Comparison of ENCODE assay signal across 1 cellular context in genomic region chr11:15499684-15500083, GRCh38.
TF ChIP-seq lines count a peak whose summit lies in the region.

No MANE protein-coding gene starts in this region.

TF ChIP-seq in H1, 55 proteins besides CTCF, POLR2A, EP300 and RAD21 (continued from another document):
- TF ChIP-seq, protein P1, sequence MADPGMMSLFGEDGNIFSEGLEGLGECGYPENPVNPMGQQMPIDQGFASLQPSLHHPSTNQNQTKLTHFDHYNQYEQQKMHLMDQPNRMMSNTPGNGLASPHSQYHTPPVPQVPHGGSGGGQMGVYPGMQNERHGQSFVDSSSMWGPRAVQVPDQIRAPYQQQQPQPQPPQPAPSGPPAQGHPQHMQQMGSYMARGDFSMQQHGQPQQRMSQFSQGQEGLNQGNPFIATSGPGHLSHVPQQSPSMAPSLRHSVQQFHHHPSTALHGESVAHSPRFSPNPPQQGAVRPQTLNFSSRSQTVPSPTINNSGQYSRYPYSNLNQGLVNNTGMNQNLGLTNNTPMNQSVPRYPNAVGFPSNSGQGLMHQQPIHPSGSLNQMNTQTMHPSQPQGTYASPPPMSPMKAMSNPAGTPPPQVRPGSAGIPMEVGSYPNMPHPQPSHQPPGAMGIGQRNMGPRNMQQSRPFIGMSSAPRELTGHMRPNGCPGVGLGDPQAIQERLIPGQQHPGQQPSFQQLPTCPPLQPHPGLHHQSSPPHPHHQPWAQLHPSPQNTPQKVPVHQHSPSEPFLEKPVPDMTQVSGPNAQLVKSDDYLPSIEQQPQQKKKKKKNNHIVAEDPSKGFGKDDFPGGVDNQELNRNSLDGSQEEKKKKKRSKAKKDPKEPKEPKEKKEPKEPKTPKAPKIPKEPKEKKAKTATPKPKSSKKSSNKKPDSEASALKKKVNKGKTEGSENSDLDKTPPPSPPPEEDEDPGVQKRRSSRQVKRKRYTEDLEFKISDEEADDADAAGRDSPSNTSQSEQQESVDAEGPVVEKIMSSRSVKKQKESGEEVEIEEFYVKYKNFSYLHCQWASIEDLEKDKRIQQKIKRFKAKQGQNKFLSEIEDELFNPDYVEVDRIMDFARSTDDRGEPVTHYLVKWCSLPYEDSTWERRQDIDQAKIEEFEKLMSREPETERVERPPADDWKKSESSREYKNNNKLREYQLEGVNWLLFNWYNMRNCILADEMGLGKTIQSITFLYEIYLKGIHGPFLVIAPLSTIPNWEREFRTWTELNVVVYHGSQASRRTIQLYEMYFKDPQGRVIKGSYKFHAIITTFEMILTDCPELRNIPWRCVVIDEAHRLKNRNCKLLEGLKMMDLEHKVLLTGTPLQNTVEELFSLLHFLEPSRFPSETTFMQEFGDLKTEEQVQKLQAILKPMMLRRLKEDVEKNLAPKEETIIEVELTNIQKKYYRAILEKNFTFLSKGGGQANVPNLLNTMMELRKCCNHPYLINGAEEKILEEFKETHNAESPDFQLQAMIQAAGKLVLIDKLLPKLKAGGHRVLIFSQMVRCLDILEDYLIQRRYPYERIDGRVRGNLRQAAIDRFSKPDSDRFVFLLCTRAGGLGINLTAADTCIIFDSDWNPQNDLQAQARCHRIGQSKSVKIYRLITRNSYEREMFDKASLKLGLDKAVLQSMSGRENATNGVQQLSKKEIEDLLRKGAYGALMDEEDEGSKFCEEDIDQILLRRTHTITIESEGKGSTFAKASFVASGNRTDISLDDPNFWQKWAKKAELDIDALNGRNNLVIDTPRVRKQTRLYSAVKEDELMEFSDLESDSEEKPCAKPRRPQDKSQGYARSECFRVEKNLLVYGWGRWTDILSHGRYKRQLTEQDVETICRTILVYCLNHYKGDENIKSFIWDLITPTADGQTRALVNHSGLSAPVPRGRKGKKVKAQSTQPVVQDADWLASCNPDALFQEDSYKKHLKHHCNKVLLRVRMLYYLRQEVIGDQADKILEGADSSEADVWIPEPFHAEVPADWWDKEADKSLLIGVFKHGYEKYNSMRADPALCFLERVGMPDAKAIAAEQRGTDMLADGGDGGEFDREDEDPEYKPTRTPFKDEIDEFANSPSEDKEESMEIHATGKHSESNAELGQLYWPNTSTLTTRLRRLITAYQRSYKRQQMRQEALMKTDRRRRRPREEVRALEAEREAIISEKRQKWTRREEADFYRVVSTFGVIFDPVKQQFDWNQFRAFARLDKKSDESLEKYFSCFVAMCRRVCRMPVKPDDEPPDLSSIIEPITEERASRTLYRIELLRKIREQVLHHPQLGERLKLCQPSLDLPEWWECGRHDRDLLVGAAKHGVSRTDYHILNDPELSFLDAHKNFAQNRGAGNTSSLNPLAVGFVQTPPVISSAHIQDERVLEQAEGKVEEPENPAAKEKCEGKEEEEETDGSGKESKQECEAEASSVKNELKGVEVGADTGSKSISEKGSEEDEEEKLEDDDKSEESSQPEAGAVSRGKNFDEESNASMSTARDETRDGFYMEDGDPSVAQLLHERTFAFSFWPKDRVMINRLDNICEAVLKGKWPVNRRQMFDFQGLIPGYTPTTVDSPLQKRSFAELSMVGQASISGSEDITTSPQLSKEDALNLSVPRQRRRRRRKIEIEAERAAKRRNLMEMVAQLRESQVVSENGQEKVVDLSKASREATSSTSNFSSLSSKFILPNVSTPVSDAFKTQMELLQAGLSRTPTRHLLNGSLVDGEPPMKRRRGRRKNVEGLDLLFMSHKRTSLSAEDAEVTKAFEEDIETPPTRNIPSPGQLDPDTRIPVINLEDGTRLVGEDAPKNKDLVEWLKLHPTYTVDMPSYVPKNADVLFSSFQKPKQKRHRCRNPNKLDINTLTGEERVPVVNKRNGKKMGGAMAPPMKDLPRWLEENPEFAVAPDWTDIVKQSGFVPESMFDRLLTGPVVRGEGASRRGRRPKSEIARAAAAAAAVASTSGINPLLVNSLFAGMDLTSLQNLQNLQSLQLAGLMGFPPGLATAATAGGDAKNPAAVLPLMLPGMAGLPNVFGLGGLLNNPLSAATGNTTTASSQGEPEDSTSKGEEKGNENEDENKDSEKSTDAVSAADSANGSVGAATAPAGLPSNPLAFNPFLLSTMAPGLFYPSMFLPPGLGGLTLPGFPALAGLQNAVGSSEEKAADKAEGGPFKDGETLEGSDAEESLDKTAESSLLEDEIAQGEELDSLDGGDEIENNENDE (IDR thresholded peaks at IDR 0.05; ENCODE audit: insufficient replicate concordance, low read length): no peak
- TF ChIP-seq SIX5 (IDR thresholded peaks at IDR 0.05; ENCODE audit: low read depth, low read length) (no peak), USF2 (IDR thresholded peaks at IDR 0.05; ENCODE audit: low read length) (no peak), SIN3A (conservative IDR thresholded peaks at IDR 0.05 in 1 of 2, IDR thresholded peaks at IDR 0.05 in 1 of 2; ENCODE audit: low read depth in 1 of 2, low read length in 2 of 2) (no peak), TCF12 (IDR thresholded peaks at IDR 0.05; ENCODE audit: low read depth, low read length) (no peak), SP4 (IDR thresholded peaks at IDR 0.05; ENCODE audit: low read length) (no peak), TAF1 (IDR thresholded peaks at IDR 0.05; ENCODE audit: low read depth, low read length) (no peak), GABPA (IDR thresholded peaks at IDR 0.05; ENCODE audit: borderline replicate concordance, insufficient read depth, low read length) (no peak), HDAC2 (IDR thresholded peaks at IDR 0.05; ENCODE audit: borderline replicate concordance in 1 of 2, low read depth in 2 of 2, low read length in 2 of 2) (no peak), NANOG (IDR thresholded peaks at IDR 0.05; ENCODE audit: insufficient read depth, low read depth, low read length, poor library complexity, severe bottlenecking) (no peak), SIRT6 (IDR thresholded peaks at IDR 0.05; ENCODE audit: low read length) (no peak)
